1 cellular context compared by ENCODE assay signal in the genomic region with DNA sequence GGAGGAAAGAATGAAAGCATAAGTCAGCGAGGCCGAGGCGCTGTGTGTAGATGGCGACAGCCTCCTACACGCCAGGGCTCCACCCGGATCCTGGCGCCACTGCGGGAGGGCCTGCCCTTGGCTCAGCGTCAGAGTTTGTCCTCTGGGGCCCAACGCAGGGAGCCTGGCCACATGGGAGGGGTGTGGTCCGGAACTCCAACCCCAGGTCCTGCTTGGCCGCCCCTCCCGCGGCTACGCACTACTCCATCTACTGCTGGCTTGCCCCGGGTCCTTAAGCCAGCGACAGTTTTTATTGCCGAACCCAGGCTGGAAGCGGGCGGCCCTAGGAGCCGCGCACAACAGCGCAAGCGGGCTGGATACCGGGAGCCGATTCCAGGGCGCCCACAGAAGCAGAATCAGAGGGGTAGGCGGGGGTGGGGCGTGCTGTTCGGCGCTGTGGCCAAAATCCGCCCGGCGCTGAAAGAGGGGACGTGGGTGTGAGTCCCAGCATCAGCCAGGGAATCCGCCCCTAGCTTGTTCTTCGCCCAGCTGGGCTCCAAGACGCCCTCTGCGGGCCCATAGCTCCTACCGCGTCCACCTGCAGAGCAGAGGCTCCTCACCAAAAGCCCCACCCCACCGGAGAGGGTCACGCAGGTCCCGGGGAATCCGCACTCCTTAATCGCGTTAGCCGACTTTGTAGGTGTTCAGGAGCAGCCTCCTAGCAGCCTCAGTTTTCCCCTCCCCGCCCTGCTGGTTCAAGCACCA.
A peak's percentile ranks its signal among the peaks of the same experiment; 100 is the strongest.
TF ChIP-seq lines count a peak whose summit lies in the region.

No MANE protein-coding gene starts in this region.

TF ChIP-seq in HepG2, 621 proteins besides CTCF, POLR2A, EP300 and RAD21 (continued from another document and continues in another):
- TF ChIP-seq, protein P1, sequence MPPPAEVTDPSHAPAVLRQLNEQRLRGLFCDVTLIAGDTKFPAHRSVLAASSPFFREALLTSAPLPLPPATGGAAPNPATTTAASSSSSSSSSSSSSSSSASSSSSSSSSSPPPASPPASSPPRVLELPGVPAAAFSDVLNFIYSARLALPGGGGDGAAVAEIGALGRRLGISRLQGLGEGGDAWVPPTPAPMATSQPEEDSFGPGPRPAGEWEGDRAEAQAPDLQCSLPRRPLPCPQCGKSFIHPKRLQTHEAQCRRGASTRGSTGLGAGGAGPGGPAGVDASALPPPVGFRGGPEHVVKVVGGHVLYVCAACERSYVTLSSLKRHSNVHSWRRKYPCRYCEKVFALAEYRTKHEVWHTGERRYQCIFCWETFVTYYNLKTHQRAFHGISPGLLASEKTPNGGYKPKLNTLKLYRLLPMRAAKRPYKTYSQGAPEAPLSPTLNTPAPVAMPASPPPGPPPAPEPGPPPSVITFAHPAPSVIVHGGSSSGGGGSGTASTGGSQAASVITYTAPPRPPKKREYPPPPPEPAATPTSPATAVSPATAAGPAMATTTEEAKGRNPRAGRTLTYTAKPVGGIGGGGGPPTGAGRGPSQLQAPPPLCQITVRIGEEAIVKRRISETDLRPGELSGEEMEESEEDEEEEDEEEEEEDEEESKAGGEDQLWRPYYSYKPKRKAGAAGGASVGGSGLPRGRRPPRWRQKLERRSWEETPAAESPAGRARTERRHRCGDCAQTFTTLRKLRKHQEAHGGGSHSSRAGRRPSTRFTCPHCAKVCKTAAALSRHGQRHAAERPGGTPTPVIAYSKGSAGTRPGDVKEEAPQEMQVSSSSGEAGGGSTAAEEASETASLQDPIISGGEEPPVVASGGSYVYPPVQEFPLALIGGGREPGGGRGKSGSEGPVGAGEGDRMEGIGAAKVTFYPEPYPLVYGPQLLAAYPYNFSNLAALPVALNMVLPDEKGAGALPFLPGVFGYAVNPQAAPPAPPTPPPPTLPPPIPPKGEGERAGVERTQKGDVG (CRISPR knock-in tag; IDR thresholded peaks at IDR 0.05; ENCODE audit: borderline replicate concordance): 0 out of 2 replicates have a peak, but pooled peaks have one; percentile 56
- TF ChIP-seq GATAD2A (CRISPR knock-in tag; IDR thresholded peaks at IDR 0.05) (peak; percentile 56; the same call in 1 of the 2 replicates), LCORL (IDR thresholded peaks at IDR 0.05) (no peak), LCORL (CRISPR knock-in tag; IDR thresholded peaks at IDR 0.05) (peak; percentile 97), KDM3A (CRISPR knock-in tag; IDR thresholded peaks at IDR 0.05; ENCODE audit: low read depth) (peak; percentile 39; the same call in 1 of the 2 replicates), CAMTA2 (CRISPR knock-in tag; IDR thresholded peaks at IDR 0.05; ENCODE audit: borderline replicate concordance) (peak; percentile 21; the same call in 1 of the 2 replicates), SP4 (CRISPR knock-in tag; IDR thresholded peaks at IDR 0.05) (peak; percentile 59), NR2C2 (CRISPR knock-in tag; IDR thresholded peaks at IDR 0.05; ENCODE audit: borderline replicate concordance) (peak; percentile 32; the same call in 1 of the 2 replicates), ZSCAN31 (CRISPR knock-in tag; IDR thresholded peaks at IDR 0.05; ENCODE audit: low read depth) (peak; percentile 75; the same call in 1 of the 2 replicates), ZFP37 (CRISPR knock-in tag; IDR thresholded peaks at IDR 0.05; ENCODE audit: borderline replicate concordance) (no peak), NCOR1 (IDR thresholded peaks at IDR 0.05; ENCODE audit: borderline replicate concordance, low read length) (peak; percentile 36; the same call in 1 of the 2 replicates), ZNF160 (CRISPR knock-in tag; IDR thresholded peaks at IDR 0.05) (peak; percentile 66; the same call in 1 of the 2 replicates)
- TF ChIP-seq, protein P2, sequence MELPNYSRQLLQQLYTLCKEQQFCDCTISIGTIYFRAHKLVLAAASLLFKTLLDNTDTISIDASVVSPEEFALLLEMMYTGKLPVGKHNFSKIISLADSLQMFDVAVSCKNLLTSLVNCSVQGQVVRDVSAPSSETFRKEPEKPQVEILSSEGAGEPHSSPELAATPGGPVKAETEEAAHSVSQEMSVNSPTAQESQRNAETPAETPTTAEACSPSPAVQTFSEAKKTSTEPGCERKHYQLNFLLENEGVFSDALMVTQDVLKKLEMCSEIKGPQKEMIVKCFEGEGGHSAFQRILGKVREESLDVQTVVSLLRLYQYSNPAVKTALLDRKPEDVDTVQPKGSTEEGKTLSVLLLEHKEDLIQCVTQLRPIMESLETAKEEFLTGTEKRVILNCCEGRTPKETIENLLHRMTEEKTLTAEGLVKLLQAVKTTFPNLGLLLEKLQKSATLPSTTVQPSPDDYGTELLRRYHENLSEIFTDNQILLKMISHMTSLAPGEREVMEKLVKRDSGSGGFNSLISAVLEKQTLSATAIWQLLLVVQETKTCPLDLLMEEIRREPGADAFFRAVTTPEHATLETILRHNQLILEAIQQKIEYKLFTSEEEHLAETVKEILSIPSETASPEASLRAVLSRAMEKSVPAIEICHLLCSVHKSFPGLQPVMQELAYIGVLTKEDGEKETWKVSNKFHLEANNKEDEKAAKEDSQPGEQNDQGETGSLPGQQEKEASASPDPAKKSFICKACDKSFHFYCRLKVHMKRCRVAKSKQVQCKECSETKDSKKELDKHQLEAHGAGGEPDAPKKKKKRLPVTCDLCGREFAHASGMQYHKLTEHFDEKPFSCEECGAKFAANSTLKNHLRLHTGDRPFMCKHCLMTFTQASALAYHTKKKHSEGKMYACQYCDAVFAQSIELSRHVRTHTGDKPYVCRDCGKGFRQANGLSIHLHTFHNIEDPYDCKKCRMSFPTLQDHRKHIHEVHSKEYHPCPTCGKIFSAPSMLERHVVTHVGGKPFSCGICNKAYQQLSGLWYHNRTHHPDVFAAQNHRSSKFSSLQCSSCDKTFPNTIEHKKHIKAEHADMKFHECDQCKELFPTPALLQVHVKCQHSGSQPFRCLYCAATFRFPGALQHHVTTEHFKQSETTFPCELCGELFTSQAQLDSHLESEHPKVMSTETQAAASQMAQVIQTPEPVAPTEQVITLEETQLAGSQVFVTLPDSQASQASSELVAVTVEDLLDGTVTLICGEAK (IDR thresholded peaks at IDR 0.05): no peak
- TF ChIP-seq, protein P2 (CRISPR knock-in tag; IDR thresholded peaks at IDR 0.05): 0 out of 2 replicates have a peak, but pooled peaks have one; percentile 19
- TF ChIP-seq, protein P3, sequence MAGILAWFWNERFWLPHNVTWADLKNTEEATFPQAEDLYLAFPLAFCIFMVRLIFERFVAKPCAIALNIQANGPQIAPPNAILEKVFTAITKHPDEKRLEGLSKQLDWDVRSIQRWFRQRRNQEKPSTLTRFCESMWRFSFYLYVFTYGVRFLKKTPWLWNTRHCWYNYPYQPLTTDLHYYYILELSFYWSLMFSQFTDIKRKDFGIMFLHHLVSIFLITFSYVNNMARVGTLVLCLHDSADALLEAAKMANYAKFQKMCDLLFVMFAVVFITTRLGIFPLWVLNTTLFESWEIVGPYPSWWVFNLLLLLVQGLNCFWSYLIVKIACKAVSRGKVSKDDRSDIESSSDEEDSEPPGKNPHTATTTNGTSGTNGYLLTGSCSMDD (CRISPR knock-in tag; IDR thresholded peaks at IDR 0.05): no peak
- TF ChIP-seq, protein P4, sequence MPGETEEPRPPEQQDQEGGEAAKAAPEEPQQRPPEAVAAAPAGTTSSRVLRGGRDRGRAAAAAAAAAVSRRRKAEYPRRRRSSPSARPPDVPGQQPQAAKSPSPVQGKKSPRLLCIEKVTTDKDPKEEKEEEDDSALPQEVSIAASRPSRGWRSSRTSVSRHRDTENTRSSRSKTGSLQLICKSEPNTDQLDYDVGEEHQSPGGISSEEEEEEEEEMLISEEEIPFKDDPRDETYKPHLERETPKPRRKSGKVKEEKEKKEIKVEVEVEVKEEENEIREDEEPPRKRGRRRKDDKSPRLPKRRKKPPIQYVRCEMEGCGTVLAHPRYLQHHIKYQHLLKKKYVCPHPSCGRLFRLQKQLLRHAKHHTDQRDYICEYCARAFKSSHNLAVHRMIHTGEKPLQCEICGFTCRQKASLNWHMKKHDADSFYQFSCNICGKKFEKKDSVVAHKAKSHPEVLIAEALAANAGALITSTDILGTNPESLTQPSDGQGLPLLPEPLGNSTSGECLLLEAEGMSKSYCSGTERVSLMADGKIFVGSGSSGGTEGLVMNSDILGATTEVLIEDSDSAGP (CRISPR knock-in tag; IDR thresholded peaks at IDR 0.05; ENCODE audit: borderline replicate concordance): peak; percentile 75; the same call in 1 of the 2 replicates
- TF ChIP-seq, protein P5, sequence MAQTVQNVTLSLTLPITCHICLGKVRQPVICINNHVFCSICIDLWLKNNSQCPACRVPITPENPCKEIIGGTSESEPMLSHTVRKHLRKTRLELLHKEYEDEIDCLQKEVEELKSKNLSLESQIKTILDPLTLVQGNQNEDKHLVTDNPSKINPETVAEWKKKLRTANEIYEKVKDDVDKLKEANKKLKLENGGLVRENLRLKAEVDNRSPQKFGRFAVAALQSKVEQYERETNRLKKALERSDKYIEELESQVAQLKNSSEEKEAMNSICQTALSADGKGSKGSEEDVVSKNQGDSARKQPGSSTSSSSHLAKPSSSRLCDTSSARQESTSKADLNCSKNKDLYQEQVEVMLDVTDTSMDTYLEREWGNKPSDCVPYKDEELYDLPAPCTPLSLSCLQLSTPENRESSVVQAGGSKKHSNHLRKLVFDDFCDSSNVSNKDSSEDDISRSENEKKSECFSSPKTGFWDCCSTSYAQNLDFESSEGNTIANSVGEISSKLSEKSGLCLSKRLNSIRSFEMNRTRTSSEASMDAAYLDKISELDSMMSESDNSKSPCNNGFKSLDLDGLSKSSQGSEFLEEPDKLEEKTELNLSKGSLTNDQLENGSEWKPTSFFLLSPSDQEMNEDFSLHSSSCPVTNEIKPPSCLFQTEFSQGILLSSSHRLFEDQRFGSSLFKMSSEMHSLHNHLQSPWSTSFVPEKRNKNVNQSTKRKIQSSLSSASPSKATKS (CRISPR knock-in tag; IDR thresholded peaks at IDR 0.05): no peak
- TF ChIP-seq, protein P6, sequence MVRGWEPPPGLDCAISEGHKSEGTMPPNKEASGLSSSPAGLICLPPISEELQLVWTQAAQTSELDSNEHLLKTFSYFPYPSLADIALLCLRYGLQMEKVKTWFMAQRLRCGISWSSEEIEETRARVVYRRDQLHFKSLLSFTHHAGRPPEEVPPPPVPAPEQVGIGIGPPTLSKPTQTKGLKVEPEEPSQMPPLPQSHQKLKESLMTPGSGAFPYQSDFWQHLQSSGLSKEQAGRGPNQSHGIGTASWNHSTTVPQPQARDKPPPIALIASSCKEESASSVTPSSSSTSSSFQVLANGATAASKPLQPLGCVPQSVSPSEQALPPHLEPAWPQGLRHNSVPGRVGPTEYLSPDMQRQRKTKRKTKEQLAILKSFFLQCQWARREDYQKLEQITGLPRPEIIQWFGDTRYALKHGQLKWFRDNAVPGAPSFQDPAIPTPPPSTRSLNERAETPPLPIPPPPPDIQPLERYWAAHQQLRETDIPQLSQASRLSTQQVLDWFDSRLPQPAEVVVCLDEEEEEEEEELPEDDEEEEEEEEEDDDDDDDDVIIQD (CRISPR knock-in tag; IDR thresholded peaks at IDR 0.05; ENCODE audit: low read depth): no peak
- TF ChIP-seq, protein P7, sequence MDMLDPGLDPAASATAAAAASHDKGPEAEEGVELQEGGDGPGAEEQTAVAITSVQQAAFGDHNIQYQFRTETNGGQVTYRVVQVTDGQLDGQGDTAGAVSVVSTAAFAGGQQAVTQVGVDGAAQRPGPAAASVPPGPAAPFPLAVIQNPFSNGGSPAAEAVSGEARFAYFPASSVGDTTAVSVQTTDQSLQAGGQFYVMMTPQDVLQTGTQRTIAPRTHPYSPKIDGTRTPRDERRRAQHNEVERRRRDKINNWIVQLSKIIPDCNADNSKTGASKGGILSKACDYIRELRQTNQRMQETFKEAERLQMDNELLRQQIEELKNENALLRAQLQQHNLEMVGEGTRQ (IDR thresholded peaks at IDR 0.05; ENCODE audit: low read depth, low read length): no peak
- TF ChIP-seq, protein P7 (CRISPR knock-in tag; IDR thresholded peaks at IDR 0.05; ENCODE audit: borderline replicate concordance): peak; percentile 54
